In genomic region chr11:64571410-64572091, GRCh38 we compare ENCODE assay signal across 1 cellular context.
TF ChIP-seq lines count a peak whose summit lies in the region.

No MANE protein-coding gene starts in this region.

TF ChIP-seq in K562, 482 proteins besides CTCF, POLR2A, EP300 and RAD21 (continued from another document):
- no peak for TF ChIP-seq HOMEZ (CRISPR knock-in tag; IDR thresholded peaks at IDR 0.05)
- TF ChIP-seq ARID2 (IDR thresholded peaks at IDR 0.05), result no peak
- TF ChIP-seq MITF (IDR thresholded peaks at IDR 0.05), result no peak
- TF ChIP-seq RAD51 (IDR thresholded peaks at IDR 0.05; ENCODE audit: borderline replicate concordance, low read depth), result peak; percentile 96
- TF ChIP-seq CTBP1 (IDR thresholded peaks at IDR 0.05; ENCODE audit: borderline replicate concordance), result peak; percentile 69; the same call in 1 of the 2 replicates
- TF ChIP-seq TSC22D4 (tag; IDR thresholded peaks at IDR 0.05), result no peak
- no peak for TF ChIP-seq ZNF707 (CRISPR knock-in tag; conservative IDR thresholded peaks at IDR 0.05)
- TF ChIP-seq CXXC5 (CRISPR knock-in tag; IDR thresholded peaks at IDR 0.05), result peak; percentile 41
- TF ChIP-seq ELK3 (CRISPR knock-in tag; IDR thresholded peaks at IDR 0.05), result no peak
- TF ChIP-seq RCOR1 (IDR thresholded peaks at IDR 0.05; ENCODE audit: borderline replicate concordance in 1 of 2, low read depth in 2 of 2, low read length in 2 of 2), result peak in 1 of 2 experiments; percentile 37; a peak in 1 of 4 replicates
- TF ChIP-seq MAX (CRISPR knock-in tag; IDR thresholded peaks at IDR 0.05), result peak; percentile 63
- TF ChIP-seq ZKSCAN3 (CRISPR knock-in tag; IDR thresholded peaks at IDR 0.05), result no peak
- no peak for TF ChIP-seq ZFP30 (CRISPR knock-in tag; IDR thresholded peaks at IDR 0.05; ENCODE audit: borderline replicate concordance)
- TF ChIP-seq NFATC3 (IDR thresholded peaks at IDR 0.05), result no peak
- TF ChIP-seq ZNF512 (tag; IDR thresholded peaks at IDR 0.05), result no peak
- TF ChIP-seq JUN (IDR thresholded peaks at IDR 0.05; ENCODE audit: borderline replicate concordance, low read depth, low read length), result 0 out of 2 replicates have a peak, but pooled peaks have one; percentile 11
- TF ChIP-seq JUN (CRISPR knock-in tag; IDR thresholded peaks at IDR 0.05; ENCODE audit: borderline replicate concordance), result no peak
- no peak for TF ChIP-seq ZNF589 (CRISPR knock-in tag; IDR thresholded peaks at IDR 0.05; ENCODE audit: low read depth)
- TF ChIP-seq SAFB2 (IDR thresholded peaks at IDR 0.05; ENCODE audit: borderline replicate concordance, low read depth, low read length, severe bottlenecking), result no peak
- TF ChIP-seq TRIM25 (IDR thresholded peaks at IDR 0.05; ENCODE audit: borderline replicate concordance), result no peak
- TF ChIP-seq NUFIP1 (IDR thresholded peaks at IDR 0.05; ENCODE audit: partially characterized antibody), result no peak
- peak; percentile 59 for TF ChIP-seq HNRNPLL (IDR thresholded peaks at IDR 0.05; ENCODE audit: low read depth, low read length, poor library complexity, severe bottlenecking)
- no peak for TF ChIP-seq GABPA (tag; conservative IDR thresholded peaks at IDR 0.05; ENCODE audit: low read depth)
- peak; percentile 70; the same call in 1 of the 2 replicates for TF ChIP-seq KLF13 (tag; IDR thresholded peaks at IDR 0.05; ENCODE audit: borderline replicate concordance, low read depth)
- peak; percentile 85 for TF ChIP-seq USF1 (CRISPR knock-in tag; IDR thresholded peaks at IDR 0.05)
- TF ChIP-seq GTF2A2 (tag; IDR thresholded peaks at IDR 0.05), result no peak
- TF ChIP-seq CEBPG (CRISPR knock-in tag; IDR thresholded peaks at IDR 0.05), result peak; percentile 78; the same call in 1 of the 2 replicates
- TF ChIP-seq CEBPG (tag; conservative IDR thresholded peaks at IDR 0.05 in 1 of 2, IDR thresholded peaks at IDR 0.05 in 1 of 2), result peak; percentile 74 to 76
- peak; percentile 12; the same call in 1 of the 2 replicates for TF ChIP-seq HES1 (IDR thresholded peaks at IDR 0.05; ENCODE audit: low read depth)
- TF ChIP-seq ZNF408 (CRISPR knock-in tag; IDR thresholded peaks at IDR 0.05; ENCODE audit: low read depth), result no peak
- TF ChIP-seq YBX1 (IDR thresholded peaks at IDR 0.05), result no peak
- peak; percentile 68 for TF ChIP-seq CREM (IDR thresholded peaks at IDR 0.05; ENCODE audit: low read depth)
- TF ChIP-seq TAF7 (tag; IDR thresholded peaks at IDR 0.05), result no peak
- TF ChIP-seq CEBPB (tag; IDR thresholded peaks at IDR 0.05), result peak; percentile 66
- TF ChIP-seq CREB5 (CRISPR knock-in tag; IDR thresholded peaks at IDR 0.05), result no peak
- TF ChIP-seq NFRKB (IDR thresholded peaks at IDR 0.05; ENCODE audit: low read depth), result no peak
- TF ChIP-seq ATF7 (IDR thresholded peaks at IDR 0.05), result peak; percentile 64
- TF ChIP-seq TFAM (CRISPR knock-in tag; conservative IDR thresholded peaks at IDR 0.05), result no peak
- TF ChIP-seq ATF1 (CRISPR knock-in tag; IDR thresholded peaks at IDR 0.05), result no peak
- TF ChIP-seq ATF1 (tag; IDR thresholded peaks at IDR 0.05), result peak; percentile 58
- TF ChIP-seq DLX4 (CRISPR knock-in tag; IDR thresholded peaks at IDR 0.05), result no peak
- 0 out of 2 replicates have a peak, but pooled peaks have one; percentile 32 for TF ChIP-seq FOXJ2 (tag; IDR thresholded peaks at IDR 0.05)
- peak; percentile 52 for TF ChIP-seq C11orf30 (IDR thresholded peaks at IDR 0.05; ENCODE audit: low read depth)
- no peak for TF ChIP-seq ZNF146 (CRISPR knock-in tag; IDR thresholded peaks at IDR 0.05; ENCODE audit: unreplicated experiment)
- TF ChIP-seq MCM7 (IDR thresholded peaks at IDR 0.05), result no peak
